25 cellular contexts compared by ENCODE assay signal in genomic region chr6:44576132-44576601, GRCh38.
DNase-seq lines count a peak whose midpoint lies in the region; TF ChIP-seq lines count a peak whose summit lies in the region.
"Had no signal": no experiment of that assay in that cellular context is flagged by ENCODE, and none has a peak within 500 bp of the region (broad histone marks: within the 10 kb centered on the region; RNA-seq: fewer than 3 reads in every experiment).

No MANE protein-coding gene starts in this region.

- no peak overlapping the region for H2AFZ ChIP-seq in fibroblast of lung (ENCODE audit: low read length)
- no peak overlapping the region for H2AFZ ChIP-seq in SK-N-SH (ENCODE audit: low read depth)

- no peak overlapping the region for H3K27ac ChIP-seq in right atrium auricular region
- H3K27ac ChIP-seq in left ventricle myocardium inferior (replicated peaks), result no peak overlapping the region
- H3K27ac ChIP-seq in fibroblast of lung (ENCODE audit: insufficient read depth, low read length), result no peak overlapping the region
- no peak overlapping the region for H3K27ac ChIP-seq in SK-N-SH (ENCODE audit: low read depth in 2 of 2, low read length in 1 of 2)
- H3K27ac ChIP-seq: esophagus muscularis mucosa, heart left ventricle, ovary had no signal

- CTCF ChIA-PET in SK-N-SH (lab: Yijun Ruan, JAX), result interaction anchor here (0.8 kb wide), 1 partner anchor 18 kb away, joined by 3 read pairs; no protein-coding TSS in a partner anchor

- intact Hi-C loops in left ventricle myocardium inferior (cut with micrococcal nuclease), result no loop called here

- H3K9me3 ChIP-seq in right atrium auricular region, result no peaks in the 10 kb centered on the region
- no peaks in the 10 kb centered on the region for H3K9me3 ChIP-seq in left ventricle myocardium inferior (replicated peaks)
- H3K9me3 ChIP-seq in adipocyte (ENCODE audit: control insufficient read depth, low read length), result no peaks in the 10 kb centered on the region
- H3K9me3 ChIP-seq in fibroblast of lung (ENCODE audit: control insufficient read depth, insufficient read depth, low read depth, low read length), result no peaks in the 10 kb centered on the region
- no peaks in the 10 kb centered on the region for H3K9me3 ChIP-seq in SK-N-SH
- H3K9me3 ChIP-seq: esophagus muscularis mucosa, HAP-1, heart left ventricle, ovary had no signal

- TF ChIP-seq RAD21 in SK-N-SH (IDR thresholded peaks at IDR 0.05; ENCODE audit: low read length), result no peak

- peak; percentile 16 for DNase-seq in right atrium auricular region (ENCODE audit: low spot score)
- no peak for DNase-seq in left ventricle myocardium inferior
- peak; percentile 50 for DNase-seq in adipocyte (ENCODE audit: low read depth)
- DNase-seq in fibroblast of lung (ENCODE audit: low read depth in 2 of 2), result peak; percentile 37 to 84
- DNase-seq in stromal cell of bone marrow (ENCODE audit: low read depth), result peak; percentile 52
- no peak for DNase-seq in HT-29 (ENCODE audit: low spot score)
- DNase-seq in SK-N-SH, result no peak
- no peak for DNase-seq in HPDE6-E6E7 (ENCODE audit: extremely low spot score)
- DNase-seq: activated naive CD4-positive, alpha-beta T cell treated with anti-CD3 and anti-CD28 coated beads for 36 hours; activated T-cell treated with anti-CD3 and anti-CD28 coated beads, Interleukin-2, amount 50 U/mL, for 4 hours; anterior cingulate cortex; CD4-positive, CD25-positive, alpha-beta regulatory T cell; DMS 273 treated with DMSO at 0.1 percent for 48 hours; effector memory CD4-positive, alpha-beta T cell; GF-D8; heart left ventricle; left cardiac atrium; NCI-H1105 treated with DMSO at 0.1 percent for 48 hours; NCI-H2081; ovary; SHP77 treated with DMSO at 0.1 percent for 48 hours; stimulated activated CD4-positive, alpha-beta T cell treated with anti-CD3 and anti-CD28 coated beads, Interleukin-15, amount 100 ng/mL, for 24 hours; T-cell had no signal

- H3K9me2 ChIP-seq in SK-N-SH, result no peaks in the 10 kb centered on the region

- peaks cover 0 to 6% of the 10 kb centered on the region in 2 donors for H3K4me1 ChIP-seq in right atrium auricular region
- H3K4me1 ChIP-seq in left ventricle myocardium inferior, result peaks cover under 1% of the 10 kb centered on the region
- peaks cover 12% of the 10 kb centered on the region for H3K4me1 ChIP-seq in adipocyte (ENCODE audit: control insufficient read depth, insufficient read depth, low read length)
- H3K4me1 ChIP-seq in fibroblast of lung (ENCODE audit: control insufficient read depth, extremely low read depth, insufficient read depth, low read length), result peaks cover 2% of the 10 kb centered on the region
- H3K4me1 ChIP-seq in SK-N-SH (ENCODE audit: control insufficient read depth in 1 of 2, insufficient read depth in 2 of 2, low read depth in 1 of 2, low read length in 1 of 2), result peaks cover 0 to 5% of the 10 kb centered on the region in 2 experiments; a peak in 1 of 4 replicates
- H3K4me1 ChIP-seq: HAP-1 had no signal

- H3K9ac ChIP-seq in adipocyte (ENCODE audit: low read length), result no peak overlapping the region
- H3K9ac ChIP-seq in fibroblast of lung (ENCODE audit: insufficient read depth, low read length), result no peak overlapping the region
- no peak overlapping the region for H3K9ac ChIP-seq in SK-N-SH

- POLR2A ChIA-PET in SK-N-SH (lab: Yijun Ruan, JAX), result no interaction called here

- no peak for TF ChIP-seq EP300 in SK-N-SH (IDR thresholded peaks at IDR 0.05; ENCODE audit: borderline replicate concordance in 1 of 2, low read depth in 1 of 2, low read length in 1 of 2)

- TF ChIP-seq CTCF in right atrium auricular region (IDR thresholded peaks at IDR 0.05) (no peak), left ventricle myocardium inferior (IDR thresholded peaks at IDR 0.05; ENCODE audit: borderline replicate concordance) (no peak), fibroblast of lung (conservative IDR thresholded peaks at IDR 0.05 in 1 of 2, IDR thresholded peaks at IDR 0.05 in 1 of 2; ENCODE audit: low read depth in 1 of 2, low read length in 2 of 2) (no peak), SK-N-SH (IDR thresholded peaks at IDR 0.05) (no peak)

- no peaks in the 10 kb centered on the region for H3K27me3 ChIP-seq in right atrium auricular region
- H3K27me3 ChIP-seq in left ventricle myocardium inferior (ENCODE audit: low read depth), result no peaks in the 10 kb centered on the region
- H3K27me3 ChIP-seq in adipocyte (replicated peaks; ENCODE audit: control insufficient read depth, insufficient read depth, low read length), result no peaks in the 10 kb centered on the region
- H3K27me3 ChIP-seq in fibroblast of lung (ENCODE audit: control insufficient read depth, insufficient read depth, low read length), result peaks cover 6% of the 10 kb centered on the region
- H3K27me3 ChIP-seq in SK-N-SH (ENCODE audit: insufficient read depth), result no peaks in the 10 kb centered on the region
- H3K27me3 ChIP-seq: esophagus muscularis mucosa, heart left ventricle, ovary had no signal

- H4K20me1 ChIP-seq in fibroblast of lung (ENCODE audit: control insufficient read depth, extremely low read depth, insufficient read depth, low read length) (no peaks in the 10 kb centered on the region), SK-N-SH (ENCODE audit: insufficient read depth) (no peaks in the 10 kb centered on the region)

- WGBS in SK-N-SH (ENCODE audit: low lambda C conversion rate), result 27% methylated on average over 1 of the region's 1 CpG

- no peaks in the 10 kb centered on the region for H3K36me3 ChIP-seq in right atrium auricular region
- H3K36me3 ChIP-seq in left ventricle myocardium inferior, result no peaks in the 10 kb centered on the region
- no peaks in the 10 kb centered on the region for H3K36me3 ChIP-seq in adipocyte (ENCODE audit: control insufficient read depth, insufficient read depth, low read length, severe bottlenecking)
- H3K36me3 ChIP-seq in fibroblast of lung (ENCODE audit: control insufficient read depth, insufficient read depth, low read length), result no peaks in the 10 kb centered on the region
- no peaks in the 10 kb centered on the region for H3K36me3 ChIP-seq in SK-N-SH (replicated peaks in 1 of 2; ENCODE audit: control insufficient read depth in 1 of 2, insufficient read depth in 2 of 2, low read length in 1 of 2)
- H3K36me3 ChIP-seq: esophagus muscularis mucosa, HAP-1, heart left ventricle, ovary had no signal

- H3K4me2 ChIP-seq in fibroblast of lung (ENCODE audit: extremely low read depth, insufficient read depth, low read length) (no peak overlapping the region), SK-N-SH (no peak overlapping the region)

- H3K79me2 ChIP-seq in fibroblast of lung (ENCODE audit: control insufficient read depth, insufficient read depth, low read length) (no peaks in the 10 kb centered on the region), SK-N-SH (ENCODE audit: insufficient read depth) (no peaks in the 10 kb centered on the region)

- H3K4me3 ChIP-seq in right atrium auricular region (no peak overlapping the region), left ventricle myocardium inferior (no peak overlapping the region), adipocyte (ENCODE audit: low read length) (no peak overlapping the region), fibroblast of lung (replicated peaks in 1 of 4; ENCODE audit: control extremely low read depth in 1 of 4, insufficient read depth in 1 of 4, low read depth in 3 of 4, low read length in 4 of 4) (no peak overlapping the region), SK-N-SH (ENCODE audit: low read depth in 2 of 2, low read length in 1 of 2) (no peak overlapping the region)
- H3K4me3 ChIP-seq: esophagus muscularis mucosa, HAP-1, heart left ventricle, ovary had no signal

- peaks cover 8% of the 10 kb centered on the region for H3F3A ChIP-seq in SK-N-SH (replicated peaks; ENCODE audit: insufficient read depth)

TF ChIP-seq in SK-N-SH, 30 proteins besides CTCF, POLR2A, EP300 and RAD21:
- no peak for TF ChIP-seq FOXJ3 (CRISPR knock-in tag; IDR thresholded peaks at IDR 0.05)
- TF ChIP-seq USF2 (IDR thresholded peaks at IDR 0.05; ENCODE audit: borderline replicate concordance, low read depth, low read length), result no peak
- no peak for TF ChIP-seq MEF2A (IDR thresholded peaks at IDR 0.05; ENCODE audit: borderline replicate concordance, low read depth)
- no peak for TF ChIP-seq MAX (IDR thresholded peaks at IDR 0.05; ENCODE audit: low read depth)
- no peak for TF ChIP-seq FOXM1 (IDR thresholded peaks at IDR 0.05; ENCODE audit: low read depth)
- no peak for TF ChIP-seq RCOR1 (IDR thresholded peaks at IDR 0.05; ENCODE audit: low read length)

Comparison
In these comparisons a context has a peak if more than half of its experiments do, and no peak if none do; other contexts are left out.
1. DNase-seq: peak in right atrium auricular region (single experiment), adipocyte (single experiment), fibroblast of lung (2 of 2) and stromal cell of bone marrow (single experiment); none in left ventricle myocardium inferior (single experiment), HT-29 (single experiment), SK-N-SH (single experiment) and HPDE6-E6E7 (single experiment).